29 cellular contexts compared by ENCODE assay signal in the genomic region with DNA sequence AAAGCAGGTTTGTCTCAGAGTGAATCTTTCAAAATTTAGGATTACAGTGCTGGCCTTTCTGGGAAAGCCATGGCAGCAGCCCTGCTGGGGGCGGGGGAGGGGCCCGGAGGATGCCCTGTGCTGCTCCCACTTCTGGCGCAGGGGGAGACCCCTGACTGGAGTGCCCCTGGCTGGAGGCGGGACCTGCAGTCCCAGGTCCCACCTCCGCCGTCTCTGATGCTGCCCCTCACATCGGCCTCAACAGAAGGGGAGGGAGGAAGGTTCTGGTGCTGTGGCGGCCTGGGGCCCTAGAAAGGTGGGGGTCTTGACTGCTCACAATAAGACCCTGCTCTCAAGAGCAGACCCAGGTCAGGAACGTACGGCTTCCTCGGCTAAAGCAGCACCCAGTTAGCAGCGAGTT.
"Had no signal": no experiment of that assay in that cellular context is flagged by ENCODE, and none has a peak within 500 bp of the region (broad histone marks: within the 10 kb centered on the region; RNA-seq: fewer than 3 reads in every experiment).

No MANE protein-coding gene starts in this region.

- H3K36me3 ChIP-seq: neural progenitor cell, ovary, uterus had no signal

- H3K9me3 Mint-ChIP-seq: natural killer cell; nephron; neural progenitor cell; stimulated activated effector memory CD8-positive, alpha-beta T cell treated with anti-CD3 and anti-CD28 coated beads, Interleukin-12 subunit alpha, Interleukin-12 subunit beta, amount 100 ng/mL, for 72 hours; stimulated activated naive B cell treated with anti-CD40 and anti-IgM and Interleukin-4, amounts not matched to agents 10 μg/mL and 1 μg/mL and 100 μg/mL, for 72 hours; stimulated activated naive CD8-positive, alpha-beta T cell treated with anti-CD3 and anti-CD28 coated beads, Interleukin-15, Interleukin-2, amounts not matched to agents 100 ng/mL and 50 ng/mL, for 24 hours; type B pancreatic cell had no signal

- H3K4me3 ChIP-seq: neural progenitor cell, ovary, prostate gland, right atrium auricular region, right lobe of liver, sigmoid colon, stomach, thoracic aorta, thyroid gland, tibial nerve, upper lobe of right lung, uterus had no signal

- H3K36me3 Mint-ChIP-seq: natural killer cell had no signal

- DNase-seq: naive thymus-derived CD4-positive, alpha-beta T cell; natural killer cell; nucleus accumbens; ovary; retina; right lobe of liver; sigmoid colon; small intestine; stimulated activated CD4-positive, alpha-beta T cell treated with anti-CD3 and anti-CD28 coated beads, Interleukin-15, amount 100 ng/mL, for 24 hours; stimulated activated CD4-positive, alpha-beta T cell treated with anti-CD3 and anti-CD28 coated beads, Interleukin-2, amount 100 ng/mL, for 24 hours; stimulated activated CD4-positive, alpha-beta T cell treated with anti-CD3 and anti-CD28 coated beads, Interleukin-2, amount 100 ng/mL, for 48 hours; stimulated activated CD4-positive, alpha-beta T cell treated with anti-CD3 and anti-CD28 coated beads, Interleukin-4, amount 100 ng/mL, for 24 hours; stimulated activated naive B cell treated with anti-CD40 and anti-IgM and Interleukin-4, amounts not matched to agents 10 μg/mL and 1 μg/mL and 100 μg/mL, for 72 hours; stimulated activated naive CD4-positive, alpha-beta T cell treated with Interleukin-2 at 50 U/mL for 16 hours; stomach; thyroid gland; upper lobe of right lung; uterus had no signal

- H3K27ac Mint-ChIP-seq: naive thymus-derived CD4-positive, alpha-beta T cell; natural killer cell; nephron; neural progenitor cell; stimulated activated effector memory CD8-positive, alpha-beta T cell treated with anti-CD3 and anti-CD28 coated beads, Interleukin-12 subunit alpha, Interleukin-12 subunit beta, amount 100 ng/mL, for 72 hours; stimulated activated naive B cell treated with anti-CD40 and anti-IgM and Interleukin-4, amounts not matched to agents 10 μg/mL and 1 μg/mL and 100 μg/mL, for 72 hours; stimulated activated naive CD8-positive, alpha-beta T cell treated with anti-CD3 and anti-CD28 coated beads, Interleukin-15, Interleukin-2, amounts not matched to agents 100 ng/mL and 50 ng/mL, for 24 hours; type B pancreatic cell had no signal

- H3K4me3 Mint-ChIP-seq: naive thymus-derived CD4-positive, alpha-beta T cell; natural killer cell; nephron; neural progenitor cell; stimulated activated effector memory CD8-positive, alpha-beta T cell treated with anti-CD3 and anti-CD28 coated beads, Interleukin-12 subunit alpha, Interleukin-12 subunit beta, amount 100 ng/mL, for 72 hours; stimulated activated naive B cell treated with anti-CD40 and anti-IgM and Interleukin-4, amounts not matched to agents 10 μg/mL and 1 μg/mL and 100 μg/mL, for 72 hours; stimulated activated naive CD8-positive, alpha-beta T cell treated with anti-CD3 and anti-CD28 coated beads, Interleukin-15, Interleukin-2, amounts not matched to agents 100 ng/mL and 50 ng/mL, for 24 hours; type B pancreatic cell had no signal

- H3K4me1 Mint-ChIP-seq: nephron; neural progenitor cell; stimulated activated effector memory CD8-positive, alpha-beta T cell treated with anti-CD3 and anti-CD28 coated beads, Interleukin-12 subunit alpha, Interleukin-12 subunit beta, amount 100 ng/mL, for 72 hours; stimulated activated naive B cell treated with anti-CD40 and anti-IgM and Interleukin-4, amounts not matched to agents 10 μg/mL and 1 μg/mL and 100 μg/mL, for 72 hours had no signal

- H3K9ac ChIP-seq: neural progenitor cell, parathyroid adenoma had no signal

- H3K9me3 ChIP-seq: neutrophil, ovary, prostate gland, right atrium auricular region, right lobe of liver, sigmoid colon, stomach, thoracic aorta, thyroid gland, tibial nerve, upper lobe of right lung, uterus had no signal

- H3K4me2 ChIP-seq: neural progenitor cell had no signal

- H2AFZ ChIP-seq: neural progenitor cell, parathyroid adenoma had no signal

- H3K79me2 ChIP-seq: parathyroid adenoma had no signal

- H3K27me3 ChIP-seq: neural progenitor cell, neutrophil, ovary, right atrium auricular region, right lobe of liver, sigmoid colon, stomach, thyroid gland, tibial nerve, upper lobe of right lung, uterus had no signal

- H3K27ac ChIP-seq: neural progenitor cell, neutrophil, ovary, parathyroid adenoma, prostate gland, right atrium auricular region, right lobe of liver, sigmoid colon, stomach, thoracic aorta, thyroid gland, tibial nerve, upper lobe of right lung, uterus had no signal

- H3K27me3 Mint-ChIP-seq: naive thymus-derived CD4-positive, alpha-beta T cell; stimulated activated naive B cell treated with anti-CD40 and anti-IgM and Interleukin-4, amounts not matched to agents 10 μg/mL and 1 μg/mL and 100 μg/mL, for 72 hours; stimulated activated naive CD8-positive, alpha-beta T cell treated with anti-CD3 and anti-CD28 coated beads, Interleukin-15, Interleukin-2, amounts not matched to agents 100 ng/mL and 50 ng/mL, for 24 hours; type B pancreatic cell had no signal

- ATAC-seq: naive thymus-derived CD4-positive, alpha-beta T cell; natural killer cell; right lobe of liver; stimulated activated effector memory CD8-positive, alpha-beta T cell treated with anti-CD3 and anti-CD28 coated beads, Interleukin-12 subunit alpha, Interleukin-12 subunit beta, amount 100 ng/mL, for 72 hours; stimulated activated naive B cell treated with anti-CD40 and anti-IgM and Interleukin-4, amounts not matched to agents 10 μg/mL and 1 μg/mL and 100 μg/mL, for 72 hours; upper lobe of right lung had no signal

- H3K4me1 ChIP-seq: neural progenitor cell, parathyroid adenoma, prostate gland, right atrium auricular region, right lobe of liver, sigmoid colon, thyroid gland, tibial nerve, upper lobe of right lung, uterus had no signal
